ENCODE assay signal across 9 cellular contexts in genomic region chr12:79897617-79898016, GRCh38. TPM values are rescaled to one million over a fixed set of nuclear protein-coding genes. Genes with fewer than 3 reads are reported as not detected.
DNase-seq lines count a peak whose midpoint lies in the region; ATAC-seq lines count a peak whose summit lies in the region.
"Had no signal": no experiment of that assay in that cellular context is flagged by ENCODE, and none has a peak within 500 bp of the region (broad histone marks: within the 10 kb centered on the region; RNA-seq: fewer than 3 reads in every experiment).

No MANE protein-coding gene starts in this region.

- H3K27ac ChIP-seq in GM23248: peak overlapping the region; percentile 61

- peaks cover 62% of the 10 kb centered on the region for H3F3A ChIP-seq in GM23248 (ENCODE audit: insufficient read depth)

- peak overlapping the region; percentile 8; the same call in 1 of the 2 replicates for H3K4me3 ChIP-seq in GM23248

- no peaks in the 10 kb centered on the region for H3K9me3 ChIP-seq in GM23248 (ENCODE audit: low read depth)

- 0 out of 2 replicates have a peak, but pooled peaks cover 9% of the 10 kb centered on the region for H4K20me1 ChIP-seq in GM23248 (ENCODE audit: insufficient read depth)

- H3K27me3 ChIP-seq in GM23248 (replicated peaks; ENCODE audit: insufficient read depth): no peaks in the 10 kb centered on the region

- no peaks in the 10 kb centered on the region for H3K9me2 ChIP-seq in GM23248 (ENCODE audit: insufficient read depth)

- peaks cover 76% of the 10 kb centered on the region for H3K4me1 ChIP-seq in GM23248 (ENCODE audit: insufficient read depth)

- peak; percentile 50 for ATAC-seq in esophagus mucosa
- no peak for ATAC-seq in HG03280 (IDR thresholded peaks at IDR 0.05; ENCODE audit: unreplicated experiment)

- no peak overlapping the region for H2AFZ ChIP-seq in GM23248

- DNase-seq in GM23248 (peak; percentile 96), RPMI7951 (ENCODE audit: low read depth) (peak; percentile 95), renal cortical epithelial cell (ENCODE audit: low read depth) (peak; percentile 95), medulla oblongata (ENCODE audit: extremely low spot score) (no peak), SIG-M5 treated with dmso at 0.1 percent for 504 hours (lab: John Stamatoyannopoulos, UW; ENCODE audit: unreplicated experiment) (no peak)
- DNase-seq: NCI-H2029, T-helper 1 cell had no signal

- in situ Hi-C loops in GM23248 (cut with MboI): no loop called here

- no peak overlapping the region for H3K9ac ChIP-seq in GM23248

- peak overlapping the region; percentile 70 for H3K4me2 ChIP-seq in GM23248 (ENCODE audit: unreplicated experiment)

- H3K36me3 ChIP-seq in GM23248 (ENCODE audit: low read depth): no peaks in the 10 kb centered on the region

- H3K79me2 ChIP-seq in GM23248 (ENCODE audit: insufficient read depth): peaks cover 96% of the 10 kb centered on the region

- 0 to 4% methylated on average over 1 of the region's 1 CpG for WGBS in GM23248 (ENCODE audit: low coverage in 1 of 2, low lambda C conversion rate in 2 of 2, missing lambda C conversion rate in 2 of 2), 2 experiments

RNA-seq across cellular contexts. Expression of gene PPP1R12A, which starts 37.3 kb away (rescaled TPM):
- 88.8 and 91.1 TPM in 2 replicates for total RNA-seq in GM23248 (2014; rRNA removed; shearing (Covaris generic))
- 129 and 144 TPM in 2 replicates for polyA plus RNA-seq in GM23248 (2016; fragmentation: Nextera tagmentation; extraction: Ambion mirVana)
- 37.1 and 47.5 TPM in 2 replicates for total RNA-seq in RPMI7951 (2014; rRNA removed; shearing (Covaris generic))
- total RNA-seq in esophagus mucosa (42.3 TPM), renal cortical epithelial cell (72.6 and 99.8 TPM in 2 replicates)

Comparison
In these comparisons a context has a peak if more than half of its experiments do, and no peak if none do; other contexts are left out.
1. DNase-seq: peak in GM23248 (single experiment), RPMI7951 (single experiment) and renal cortical epithelial cell (single experiment); none in medulla oblongata (single experiment) and SIG-M5 treated with dmso at 0.1 percent for 504 hours (single experiment).